Comparison of ENCODE assay signal across 7 cellular contexts in genomic region chr3:159172473-159172872, GRCh38.
"Had no signal": no experiment of that assay in that cellular context is flagged by ENCODE, and none has a peak within 500 bp of the region (broad histone marks: within the 10 kb centered on the region; RNA-seq: fewer than 3 reads in every experiment).

No MANE protein-coding gene starts in this region.

- H3K4me3 ChIP-seq: GM12878 had no signal

- FAIRE-seq: GM12878, GM12891, GM12892, GM18507, GM19239 had no signal

- DNase-seq: GDM1, GF-D8 had no signal

- ATAC-seq: GM12878 had no signal
